Comparison of ENCODE assay signal across 14 cellular contexts in the genomic region with DNA sequence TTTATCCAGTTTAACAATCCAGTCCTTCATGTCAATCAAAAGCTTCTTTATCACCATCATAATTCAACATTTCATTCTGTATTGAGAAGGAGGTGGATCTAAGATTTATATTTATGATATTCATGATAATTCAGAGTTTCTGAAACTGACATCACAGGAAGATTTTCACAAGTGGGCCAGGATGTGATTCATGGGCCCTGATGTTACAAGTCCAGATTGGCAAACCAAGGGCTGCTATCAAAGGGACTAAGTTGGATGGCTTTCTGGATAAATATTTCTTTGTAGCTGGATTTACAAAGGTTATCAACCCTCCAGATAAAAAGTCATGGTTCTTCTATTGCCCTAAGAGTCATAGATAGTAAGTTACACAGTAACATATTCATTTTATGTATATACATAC.
DNase-seq lines count a peak whose midpoint lies in the region; ATAC-seq and TF ChIP-seq lines count a peak whose summit lies in the region.
"Had no signal": no experiment of that assay in that cellular context is flagged by ENCODE, and none has a peak within 500 bp of the region (broad histone marks: within the 10 kb centered on the region; RNA-seq: fewer than 3 reads in every experiment).

No MANE protein-coding gene starts in this region.

- intact Hi-C loops in PC-3 (cut with micrococcal nuclease): no loop called here

- ATAC-seq in PC-3: no peak
- no peak for ATAC-seq in HG02870 (IDR thresholded peaks at IDR 0.05; ENCODE audit: unreplicated experiment)
- ATAC-seq: HCT116 had no signal

- H3K9me2 ChIP-seq in PC-3 (replicated peaks; ENCODE audit: low read length): no peaks in the 10 kb centered on the region

- peak; percentile 29 for DNase-seq in EL
- DNase-seq in PC-3: peak; percentile 33
- DNase-seq in epithelial cell of esophagus (ENCODE audit: low read depth): peak; percentile 53
- DNase-seq in glomerular endothelial cell (ENCODE audit: extremely low read depth, low read depth, low spot score): peak; percentile 22
- no peak for DNase-seq in mucosa of gallbladder (ENCODE audit: low spot score)
- DNase-seq in GM19240 (ENCODE audit: insufficient read length, low spot score): no peak
- no peak for DNase-seq in NCI-H748 (lab: John Stamatoyannopoulos, UW; ENCODE audit: unreplicated experiment)
- DNase-seq: ACHN; C1 segment of cervical spinal cord; CD4-positive, alpha-beta memory T cell; DMS79; GDM1 had no signal

- H3K27ac ChIP-seq in PC-3 (ENCODE audit: low read length): 0 out of 2 replicates have a peak overlapping the region, but pooled peaks have one; percentile 5

- no peaks in the 10 kb centered on the region for H3K79me2 ChIP-seq in PC-3 (ENCODE audit: low read length)

- H2AFZ ChIP-seq in PC-3 (ENCODE audit: low read length): no peak overlapping the region

- no peaks in the 10 kb centered on the region for H3K27me3 ChIP-seq in PC-3 (ENCODE audit: low read length)

- TF ChIP-seq CTCF in PC-3 (conservative IDR thresholded peaks at IDR 0.05; ENCODE audit: low read depth, low read length) (no peak), epithelial cell of esophagus (IDR thresholded peaks at IDR 0.05; ENCODE audit: insufficient read depth, low read depth, low read length, missing control alignments) (no peak)

- no peak overlapping the region for H3K9ac ChIP-seq in PC-3 (ENCODE audit: low read length)

- no peaks in the 10 kb centered on the region for H4K20me1 ChIP-seq in PC-3 (ENCODE audit: low read length)

- no peaks in the 10 kb centered on the region for H3F3A ChIP-seq in PC-3 (ENCODE audit: low read length, unreplicated experiment)

- no TSS peak for BruUV-seq in PC-3 (replicated peaks; lab: Mats Ljungman, UMichigan)

- CTCF ChIA-PET in PC-3 (lab: Charles Lee): no interaction called here

- H3K4me3 ChIP-seq in PC-3 (ENCODE audit: low read length) (no peak overlapping the region), epithelial cell of esophagus (ENCODE audit: low read length) (no peak overlapping the region)

- H3K9me3 ChIP-seq in PC-3 (ENCODE audit: low read length): no peaks in the 10 kb centered on the region

- no peak overlapping the region for H3K4me2 ChIP-seq in PC-3 (ENCODE audit: low read length)

- POLR2A ChIA-PET in PC-3 (lab: Charles Lee; ENCODE audit: unreplicated experiment): interaction anchor here (0.6 kb wide), 1 partner anchor 398 kb away, joined by 5 read pairs; no protein-coding TSS in a partner anchor

- no peaks in the 10 kb centered on the region for H3K36me3 ChIP-seq in PC-3 (ENCODE audit: low read depth, low read length)

- H3K4me1 ChIP-seq in PC-3 (ENCODE audit: insufficient read depth, low read length): peaks cover 35% of the 10 kb centered on the region

Comparison
In these comparisons a context has a peak if more than half of its experiments do, and no peak if none do; other contexts are left out.
1. DNase-seq: peak in EL (single experiment), PC-3 (single experiment), epithelial cell of esophagus (single experiment) and glomerular endothelial cell (single experiment); none in mucosa of gallbladder (single experiment), GM19240 (single experiment) and NCI-H748 (single experiment).